30 cellular contexts compared by ENCODE assay signal in genomic region chr18:50647792-50648191, GRCh38.
"Had no signal": no experiment of that assay in that cellular context is flagged by ENCODE, and none has a peak within 500 bp of the region (broad histone marks: within the 10 kb centered on the region; RNA-seq: fewer than 3 reads in every experiment).

No MANE protein-coding gene starts in this region.

- H3K9me3 ChIP-seq: adrenal gland, ascending aorta, breast epithelium, colonic mucosa, gastrocnemius medialis had no signal

- H3K4me1 ChIP-seq: breast epithelium, colonic mucosa, gastrocnemius medialis had no signal

- DNase-seq: activated B cell treated with CpG ODN at 0.5 μM for 24 hours; activated CD4-positive, alpha-beta T cell treated with anti-CD3 and anti-CD28 coated beads for 48 hours; activated CD4-positive, alpha-beta T cell treated with anti-CD3 and anti-CD28 coated beads, Interleukin-2, amount 50 U/mL, for 1 hour; activated CD4-positive, alpha-beta T cell treated with anti-CD3 and anti-CD28 coated beads, Interleukin-2, amount 50 U/mL, for 48 hours; activated CD8-positive, alpha-beta memory T cell treated with anti-CD3 and anti-CD28 coated beads for 24 hours; activated CD8-positive, alpha-beta T cell treated with anti-CD3 and anti-CD28 coated beads for 36 hours; activated effector memory CD4-positive, alpha-beta T cell treated with Interleukin-2 at 50 U/mL for 16 hours; activated gamma-delta T cell treated with Interleukin-2 at 50 U/mL for 16 hours; activated naive CD4-positive, alpha-beta T cell treated with anti-CD3 and anti-CD28 coated beads, Interleukin-2, amount 50 U/mL, for 16 hours; activated naive CD4-positive, alpha-beta T cell treated with Interleukin-2 at 50 U/mL for 16 hours; activated T-cell treated with anti-CD3 and anti-CD28 coated beads, Interleukin-2, amount 50 U/mL, for 4 hours; adrenal gland; amygdala; central memory CD4-positive, alpha-beta T cell; cerebellar nuclear complex; colonic mucosa; effector CD8-positive, alpha-beta T cell; foreskin fibroblast; gastrocnemius medialis; glutamatergic neuron; T-helper 1 cell; T-helper 17 cell; T1000; WERI-Rb-1 had no signal

- H3K4me3 ChIP-seq: adrenal gland, ascending aorta, breast epithelium, cardiac muscle cell, colonic mucosa, gastrocnemius medialis had no signal

- H3K27ac ChIP-seq: ascending aorta, breast epithelium, cardiac muscle cell, colonic mucosa, gastrocnemius medialis, WERI-Rb-1 had no signal

- ATAC-seq: activated CD4-positive, CD25-positive, alpha-beta regulatory T cell treated with anti-CD3 and anti-CD28 coated beads, Interleukin-2, amount 50 U/mL, for 24 hours; activated CD8-positive, alpha-beta T cell treated with anti-CD3 and anti-CD28 coated beads for 36 hours; activated T-cell treated with anti-CD3 and anti-CD28 coated beads, Interleukin-2, amount 50 U/mL, for 4 hours; activated T-helper 17 cell treated with anti-CD3 and anti-CD28 coated beads, Interleukin-2, amount 50 U/mL, for 72 hours; esophagus mucosa; gastrocnemius medialis; T-helper 17 cell had no signal

- H3K27me3 ChIP-seq: adrenal gland, ascending aorta, breast epithelium, cardiac muscle cell, colonic mucosa, gastrocnemius medialis had no signal

- H3K36me3 ChIP-seq: adrenal gland, ascending aorta, breast epithelium, cardiac muscle cell, colonic mucosa, gastrocnemius medialis, WERI-Rb-1 had no signal
